ENCODE assay signal across 26 cellular contexts in genomic region chr9:36656842-36657241, GRCh38.
"Had no signal": no experiment of that assay in that cellular context is flagged by ENCODE, and none has a peak within 500 bp of the region (broad histone marks: within the 10 kb centered on the region; RNA-seq: fewer than 3 reads in every experiment).

No MANE protein-coding gene starts in this region.

- H3K36me3 ChIP-seq: ovary, right lobe of liver, sigmoid colon, suprapubic skin, tibial artery, transverse colon, upper lobe of right lung, uterus had no signal

- DNase-seq: natural killer cell; occipital lobe; ovary; posterior cingulate gyrus; psoas muscle; right cardiac atrium; right lobe of liver; sigmoid colon; small intestine; stimulated activated CD4-positive, alpha-beta T cell treated with anti-CD3 and anti-CD28 coated beads, Interleukin-15, amount 100 ng/mL, for 24 hours; stimulated activated CD4-positive, alpha-beta T cell treated with anti-CD3 and anti-CD28 coated beads, Interleukin-2, amount 100 ng/mL, for 24 hours; stimulated activated CD4-positive, alpha-beta T cell treated with anti-CD3 and anti-CD28 coated beads, Interleukin-2, amount 100 ng/mL, for 48 hours; stimulated activated CD4-positive, alpha-beta T cell treated with anti-CD3 and anti-CD28 coated beads, Interleukin-4, amount 100 ng/mL, for 24 hours; stimulated activated naive B cell treated with anti-CD40 and anti-IgM and Interleukin-4, amounts not matched to agents 10 μg/mL and 1 μg/mL and 100 μg/mL, for 72 hours; stimulated activated naive CD8-positive, alpha-beta T cell treated with anti-CD3 and anti-CD28 coated beads, Interleukin-15, amount 100 ng/mL, for 72 hours; stimulated activated naive CD8-positive, alpha-beta T cell treated with anti-CD3 and anti-CD28 coated beads, Interleukin-15, Interleukin-2, amounts not matched to agents 100 U/mL and 50 U/mL, for 24 hours; substantia nigra; testis; tibial artery; transverse colon; upper lobe of right lung; uterus had no signal

- ATAC-seq: natural killer cell; psoas muscle; right cardiac atrium; right lobe of liver; stimulated activated effector memory CD8-positive, alpha-beta T cell treated with anti-CD3 and anti-CD28 coated beads, Interleukin-12 subunit alpha, Interleukin-12 subunit beta, amount 100 ng/mL, for 72 hours; stimulated activated naive B cell treated with anti-CD40 and anti-IgM and Interleukin-4, amounts not matched to agents 10 μg/mL and 1 μg/mL and 100 μg/mL, for 72 hours; stimulated activated naive CD8-positive, alpha-beta T cell treated with anti-CD3 and anti-CD28 coated beads, Interleukin-15, amount 100 ng/mL, for 72 hours; stimulated activated naive CD8-positive, alpha-beta T cell treated with anti-CD3 and anti-CD28 coated beads, Interleukin-15, Interleukin-2, amounts not matched to agents 100 U/mL and 50 U/mL, for 24 hours; upper lobe of right lung had no signal

- H3K27ac ChIP-seq: neural progenitor cell, ovary, parathyroid adenoma, psoas muscle, right lobe of liver, sigmoid colon, suprapubic skin, testis, tibial artery, transverse colon, upper lobe of right lung, uterus had no signal

- H3K4me3 ChIP-seq: neural progenitor cell, ovary, psoas muscle, right lobe of liver, sigmoid colon, suprapubic skin, testis, tibial artery, transverse colon, upper lobe of right lung, uterus had no signal

- H3K4me1 ChIP-seq: neural progenitor cell, parathyroid adenoma, psoas muscle, right lobe of liver, sigmoid colon, suprapubic skin, testis, tibial artery, transverse colon, upper lobe of right lung, uterus had no signal

- H3K9me3 ChIP-seq: ovary, psoas muscle, right lobe of liver, sigmoid colon, suprapubic skin, testis, tibial artery, transverse colon, upper lobe of right lung, uterus had no signal
